Comparison of ENCODE assay signal across 8 cellular contexts in genomic region chr7:2409745-2410414, GRCh38. TPM values are rescaled to one million over a fixed set of nuclear protein-coding genes. Genes with fewer than 3 reads are reported as not detected.
DNase-seq lines count a peak whose midpoint lies in the region; ATAC-seq and TF ChIP-seq lines count a peak whose summit lies in the region.

No MANE protein-coding gene starts in this region.

- no peak for TF ChIP-seq POLR2A in thyroid gland (IDR thresholded peaks at IDR 0.05)

- no peak for TF ChIP-seq CTCF in activated B cell treated with CpG ODN at 0.5 μM for 24 hours (IDR thresholded peaks at IDR 0.05)
- no peak for TF ChIP-seq CTCF in thyroid gland (IDR thresholded peaks at IDR 0.05)
- TF ChIP-seq CTCF in foreskin keratinocyte (conservative IDR thresholded peaks at IDR 0.05), result no peak

- peak overlapping the region; percentile 15 for H3K27ac ChIP-seq in right cardiac atrium (ENCODE audit: low read length)
- H3K27ac ChIP-seq in thyroid gland, result peak overlapping the region; percentile 31 to 75 (median 32)
- H3K27ac ChIP-seq in foreskin keratinocyte, result no peak overlapping the region

- intact Hi-C loops in activated B cell treated with CpG ODN at 0.5 μM for 24 hours (cut with micrococcal nuclease) (loop anchor here (5.0 kb wide), 1 partner anchor 32 kb away; no protein-coding TSS in a partner anchor), right cardiac atrium (cut with DNase I) (no loop called here), thyroid gland (cut with DNase I) (loop anchor here (5.0 kb wide), 1 partner anchor 53 kb away; no protein-coding TSS in a partner anchor)

- H3K27ac Mint-ChIP-seq in activated T-cell treated with anti-CD3 and anti-CD28 coated beads, Interleukin-2, amount 50 U/mL, for 24 hours, result peak overlapping the region; percentile 24
- peak overlapping the region; percentile 10 for H3K27ac Mint-ChIP-seq in activated B cell treated with CpG ODN at 0.5 μM for 24 hours

- POLR2A ChIA-PET in activated B cell treated with CpG ODN at 0.5 μM for 24 hours (lab: Charles Lee), result interaction anchor here (0.7 kb wide), 1 partner anchor 682 kb away, joined by 7 read pairs; no protein-coding TSS in a partner anchor

- 50% methylated on average over 15 of the region's 15 CpGs for WGBS in right cardiac atrium
- WGBS in thyroid gland, 2 donors, result 59 to 64% methylated on average over 15 of the region's 15 CpGs

- H3K4me3 Mint-ChIP-seq in activated T-cell treated with anti-CD3 and anti-CD28 coated beads, Interleukin-2, amount 50 U/mL, for 24 hours, result no peak overlapping the region
- no peak overlapping the region for H3K4me3 Mint-ChIP-seq in activated B cell treated with CpG ODN at 0.5 μM for 24 hours

- CTCF ChIA-PET in activated B cell treated with CpG ODN at 0.5 μM for 24 hours (lab: Charles Lee), result no interaction called here

- H3K9me3 ChIP-seq in right cardiac atrium (ENCODE audit: control insufficient read depth, low read length), result no peaks in the 10 kb centered on the region
- H3K9me3 ChIP-seq in thyroid gland, result no peaks in the 10 kb centered on the region

- H3K4me1 ChIP-seq in right cardiac atrium (ENCODE audit: control insufficient read depth, insufficient read depth, low read length) (peaks cover 8% of the 10 kb centered on the region), thyroid gland (peaks cover 47 to 66% of the 10 kb centered on the region in 2 donors), foreskin keratinocyte (no peaks in the 10 kb centered on the region)

- H3K36me3 ChIP-seq in thyroid gland, result no peaks in the 10 kb centered on the region

- no peak for DNase-seq in activated T-cell treated with anti-CD3 and anti-CD28 coated beads, Interleukin-2, amount 50 U/mL, for 24 hours
- no peak for DNase-seq in activated T-cell treated with anti-CD3 and anti-CD28 coated beads, Interleukin-2, amount 50 U/mL, for 1 hour
- DNase-seq in activated B cell treated with CpG ODN at 0.5 μM for 24 hours, result no peak
- DNase-seq in right cardiac atrium, result no peak
- DNase-seq in thyroid gland, result no peak
- DNase-seq in NCI-H1694 (lab: John Stamatoyannopoulos, UW), result no peak
- no peak for DNase-seq in foreskin keratinocyte
- no peak for DNase-seq in NCI-H2171 (lab: John Stamatoyannopoulos, UW)

- no peaks in the 10 kb centered on the region for H3K27me3 ChIP-seq in right cardiac atrium (ENCODE audit: control insufficient read depth, insufficient read depth)
- H3K27me3 ChIP-seq in thyroid gland, result no peaks in the 10 kb centered on the region
- no peaks in the 10 kb centered on the region for H3K27me3 ChIP-seq in foreskin keratinocyte

- ATAC-seq in activated B cell treated with CpG ODN at 0.5 μM for 24 hours (ENCODE audit: low read depth) (no peak), right cardiac atrium (peak; percentile 22 to 68), foreskin keratinocyte (no peak)

- H3K36me3 Mint-ChIP-seq in activated T-cell treated with anti-CD3 and anti-CD28 coated beads, Interleukin-2, amount 50 U/mL, for 24 hours (ENCODE audit: low read depth), result peaks cover 2% of the 10 kb centered on the region
- H3K36me3 Mint-ChIP-seq in activated B cell treated with CpG ODN at 0.5 μM for 24 hours (ENCODE audit: low read depth), result no peaks in the 10 kb centered on the region

- H3K27me3 Mint-ChIP-seq in activated T-cell treated with anti-CD3 and anti-CD28 coated beads, Interleukin-2, amount 50 U/mL, for 24 hours, result no peaks in the 10 kb centered on the region
- H3K27me3 Mint-ChIP-seq in activated B cell treated with CpG ODN at 0.5 μM for 24 hours, result no peaks in the 10 kb centered on the region

- H3K4me3 ChIP-seq in right cardiac atrium (ENCODE audit: low read length) (no peak overlapping the region), thyroid gland (replicated peaks in 1 of 3) (no peak overlapping the region)

- no peaks in the 10 kb centered on the region for H3K9me3 Mint-ChIP-seq in activated T-cell treated with anti-CD3 and anti-CD28 coated beads, Interleukin-2, amount 50 U/mL, for 24 hours
- H3K9me3 Mint-ChIP-seq in activated B cell treated with CpG ODN at 0.5 μM for 24 hours, result no peaks in the 10 kb centered on the region

- H3K4me1 Mint-ChIP-seq in activated T-cell treated with anti-CD3 and anti-CD28 coated beads, Interleukin-2, amount 50 U/mL, for 24 hours (ENCODE audit: low read depth), result peaks cover 73% of the 10 kb centered on the region
- H3K4me1 Mint-ChIP-seq in activated B cell treated with CpG ODN at 0.5 μM for 24 hours, result peaks cover 58% of the 10 kb centered on the region

RNA-seq across cellular contexts. Expression of gene CHST12, which starts 6.5 kb away (rescaled TPM):
- total RNA-seq in activated B cell treated with CpG ODN at 0.5 μM for 24 hours (10.3 and 14.4 TPM in 2 replicates), right cardiac atrium (10 to 100 TPM; 16.6 to 19.5 (median 19.4) TPM), thyroid gland (10 to 100 TPM; 15.3 to 24.2 (median 19.2) TPM), foreskin keratinocyte (6.1 and 7.5 TPM in 2 replicates)
- polyA plus RNA-seq in right cardiac atrium (17.9 TPM), foreskin keratinocyte (10.2 and 10.7 TPM in 2 replicates)

RNA-seq across cellular contexts. Expression of gene EIF3B, which starts 55.3 kb away (rescaled TPM):
- total RNA-seq in activated B cell treated with CpG ODN at 0.5 μM for 24 hours (198 and 202 TPM in 2 replicates), right cardiac atrium (10 to 100 TPM; 64.9 to 81.7 (median 72.8) TPM), thyroid gland (100 to 1,000 TPM in 3 of 4 donors, 10 to 100 TPM in 1; 89.4 to 122 (median 111) TPM), foreskin keratinocyte (215 and 219 TPM in 2 replicates)
- polyA plus RNA-seq in right cardiac atrium (40.7 TPM), foreskin keratinocyte (151 and 158 TPM in 2 replicates)

Comparison
In these comparisons a context has a peak if more than half of its experiments do, and no peak if none do; other contexts are left out.
1. ATAC-seq: peak in right cardiac atrium (2 of 2); none in activated B cell treated with CpG ODN at 0.5 μM for 24 hours (single experiment) and foreskin keratinocyte (single experiment).
2. intact Hi-C loops: an anchor here in activated B cell treated with CpG ODN at 0.5 μM for 24 hours (5.0 kb wide) and thyroid gland (5.0 kb wide); none called in right cardiac atrium.